ENCODE assay signal across 1 cellular context in genomic region chr1:153919879-153920852, GRCh38.
TF ChIP-seq lines count a peak whose summit lies in the region.

No MANE protein-coding gene starts in this region.

TF ChIP-seq in HepG2, 621 proteins besides CTCF, POLR2A, EP300 and RAD21:
- TF ChIP-seq AHDC1 (CRISPR knock-in tag; IDR thresholded peaks at IDR 0.05; ENCODE audit: borderline replicate concordance) (0 out of 2 replicates have a peak, but pooled peaks have one; percentile 23), STAG1 (CRISPR knock-in tag; IDR thresholded peaks at IDR 0.05) (peak; percentile 36), SATB2 (CRISPR knock-in tag; IDR thresholded peaks at IDR 0.05) (no peak)
